Comparison of ENCODE assay signal across 23 cellular contexts in the genomic region with DNA sequence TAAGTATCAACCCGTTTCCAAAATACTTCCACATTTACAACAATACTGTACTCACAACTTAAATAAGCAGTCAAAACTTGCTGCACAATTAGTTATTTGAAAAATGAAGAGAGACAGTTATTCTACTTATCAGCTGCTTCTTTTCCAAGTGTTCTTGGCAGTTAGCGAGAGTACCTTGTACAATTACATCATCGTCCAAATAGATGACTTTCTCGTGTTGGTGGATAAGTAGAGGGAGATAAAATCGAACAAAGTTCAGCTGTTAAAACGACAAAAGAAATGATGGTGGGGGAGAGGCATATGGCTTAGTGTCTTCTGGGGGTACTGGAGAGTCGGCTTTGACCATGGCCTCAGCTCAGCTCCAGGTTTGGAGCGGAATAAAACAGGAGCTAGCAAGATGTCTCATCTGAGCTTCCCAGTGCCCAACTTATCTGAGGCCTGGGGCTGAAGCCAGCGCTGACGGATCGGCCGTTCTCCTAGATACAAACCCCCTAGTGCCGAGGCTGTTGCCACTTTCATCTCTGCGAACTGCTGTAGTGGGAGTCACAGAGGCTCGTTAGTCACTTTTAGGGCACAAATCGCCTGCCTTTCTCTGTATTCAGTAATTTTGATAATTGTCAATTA. TPM values are rescaled to one million over a fixed set of nuclear protein-coding genes. Genes with fewer than 3 reads are reported as not detected.
DNase-seq lines count a peak whose midpoint lies in the region; ATAC-seq and TF ChIP-seq lines count a peak whose summit lies in the region.
"Had no signal": no experiment of that assay in that cellular context is flagged by ENCODE, and none has a peak within 500 bp of the region (broad histone marks: within the 10 kb centered on the region; RNA-seq: fewer than 3 reads in every experiment).

No MANE protein-coding gene starts in this region.

- no peaks in the 10 kb centered on the region for H3K4me1 ChIP-seq in SK-N-SH (ENCODE audit: control insufficient read depth in 1 of 2, insufficient read depth in 2 of 2, low read depth in 1 of 2, low read length in 1 of 2)
- H3K4me1 ChIP-seq in heart right ventricle, result peaks cover 0 to 21% (median 0%) of the 10 kb centered on the region in 9 donors
- no peaks in the 10 kb centered on the region for H3K4me1 ChIP-seq in osteoblast (ENCODE audit: insufficient read depth, low read length)
- H3K4me1 ChIP-seq: foreskin keratinocyte, lower lobe of right lung, suprapubic skin had no signal

- CTCF ChIA-PET in SK-N-SH (lab: Yijun Ruan, JAX), result interaction anchor here (0.6 kb wide), 1 partner anchor 62 kb away, joined by 3 read pairs; no protein-coding TSS in a partner anchor

- H3K9ac ChIP-seq in SK-N-SH, result no peak overlapping the region

- H3K9me3 ChIP-seq in SK-N-SH (no peaks in the 10 kb centered on the region), heart right ventricle (no peaks in the 10 kb centered on the region), osteoblast (ENCODE audit: low read depth, low read length) (no peaks in the 10 kb centered on the region)
- H3K9me3 ChIP-seq: lower lobe of right lung, suprapubic skin had no signal

- intact Hi-C loops in heart right ventricle (cut with DNase I), result loop anchor here in 4 of 10 donors (5.0 to 10.0 kb wide), 2 partner anchors 60 to 67 kb away; a partner anchor contains a TSS

- H3K27me3 ChIP-seq in SK-N-SH (ENCODE audit: insufficient read depth), result no peaks in the 10 kb centered on the region
- H3K27me3 ChIP-seq in heart right ventricle, result peaks cover 0 to 4% (median 0%) of the 10 kb centered on the region in 7 donors
- H3K27me3 ChIP-seq in osteoblast (ENCODE audit: insufficient read depth, low read length), result no peaks in the 10 kb centered on the region
- H3K27me3 ChIP-seq: suprapubic skin had no signal

- no peak for TF ChIP-seq RAD21 in SK-N-SH (IDR thresholded peaks at IDR 0.05; ENCODE audit: low read length)

- no peak for DNase-seq in SK-N-SH
- peak; percentile 48 to 54 for DNase-seq in heart right ventricle
- peak; percentile 14 for DNase-seq in osteoblast (ENCODE audit: insufficient read length, low spot score, missing footprints)
- DNase-seq in NCI-H2196 treated with DMSO at 0.1 percent for 48 hours (lab: John Stamatoyannopoulos, UW; ENCODE audit: unreplicated experiment), result no peak
- no peak for DNase-seq in NCI-H1436 (lab: John Stamatoyannopoulos, UW)
- DNase-seq in activated CD8-positive, alpha-beta memory T cell treated with anti-CD3 and anti-CD28 coated beads, Interleukin-2, amount 50 U/mL, for 48 hours, result no peak
- DNase-seq: activated CD8-positive, alpha-beta T cell treated with anti-CD3 and anti-CD28 coated beads, Interleukin-2, amount 10 ng/mL, durations not matched to agents 7 days and 5 days; activated T-cell treated with anti-CD3 and anti-CD28 coated beads, Interleukin-2, amount 50 U/mL, for 24 hours; amniotic stem cell; CD8-positive, alpha-beta T cell; DMS153; foreskin keratinocyte; lower lobe of right lung; NCI-H1694; NCI-H2171 treated with DMSO at 0.1 percent for 48 hours; NCI-H526 treated with DMSO at 0.1 percent for 48 hours; nucleus accumbens; RPMI8226 had no signal

- TF ChIP-seq CTCF in SK-N-SH (IDR thresholded peaks at IDR 0.05) (no peak), heart right ventricle (IDR thresholded peaks at IDR 0.05) (no peak), osteoblast (IDR thresholded peaks at IDR 0.05; ENCODE audit: extremely low read depth, low read depth, low read length) (no peak)

- ATAC-seq in SK-N-SH treated with all-trans-retinoic acid at 6 μM for 48 hours (no peak), heart right ventricle (peak; percentile 70 to 92 (median 81)), HG03175 (IDR thresholded peaks at IDR 0.05; ENCODE audit: unreplicated experiment) (no peak)
- ATAC-seq: activated CD8-positive, alpha-beta T cell treated with anti-CD3 and anti-CD28 coated beads, Interleukin-2, amount 10 ng/mL, durations not matched to agents 7 days and 5 days; CD8-positive, alpha-beta T cell; foreskin keratinocyte; lower lobe of right lung; stimulated activated effector memory CD8-positive, alpha-beta T cell treated with anti-CD3 and anti-CD28 coated beads, Interleukin-12 subunit alpha, Interleukin-12 subunit beta, amount 100 ng/mL, for 72 hours had no signal

- no peak for TF ChIP-seq EP300 in SK-N-SH (IDR thresholded peaks at IDR 0.05; ENCODE audit: borderline replicate concordance in 1 of 2, low read depth in 1 of 2, low read length in 1 of 2)

- POLR2A ChIA-PET in SK-N-SH (lab: Yijun Ruan, JAX), result no interaction called here

- H3K36me3 ChIP-seq in SK-N-SH (replicated peaks in 1 of 2; ENCODE audit: control insufficient read depth in 1 of 2, insufficient read depth in 2 of 2, low read length in 1 of 2) (no peaks in the 10 kb centered on the region), heart right ventricle (peaks cover 0 to 3% (median 0%) of the 10 kb centered on the region in 9 donors), osteoblast (ENCODE audit: insufficient read depth, low read length) (no peaks in the 10 kb centered on the region)
- H3K36me3 ChIP-seq: lower lobe of right lung, suprapubic skin had no signal

- H3K27ac ChIP-seq in SK-N-SH (ENCODE audit: low read depth in 2 of 2, low read length in 1 of 2) (no peak overlapping the region), heart right ventricle (peak overlapping the region in 8 of 10 donors; percentile 27 to 76 (median 62)), osteoblast (ENCODE audit: low read depth, low read length) (no peak overlapping the region)
- H3K27ac ChIP-seq: 22Rv1, foreskin keratinocyte, lower lobe of right lung, suprapubic skin had no signal

- no peaks in the 10 kb centered on the region for H3F3A ChIP-seq in SK-N-SH (replicated peaks; ENCODE audit: insufficient read depth)

- H3K4me3 ChIP-seq in SK-N-SH (ENCODE audit: low read depth in 2 of 2, low read length in 1 of 2) (no peak overlapping the region), heart right ventricle (peak overlapping the region in 5 of 10 donors; percentile 1 to 19 (median 17)), osteoblast (ENCODE audit: insufficient read depth, low read length) (no peak overlapping the region)
- H3K4me3 ChIP-seq: lower lobe of right lung, suprapubic skin had no signal

- no peaks in the 10 kb centered on the region for H3K79me2 ChIP-seq in SK-N-SH (ENCODE audit: insufficient read depth)
- no peaks in the 10 kb centered on the region for H3K79me2 ChIP-seq in osteoblast (ENCODE audit: insufficient read depth, low read length)

- H3K4me2 ChIP-seq in SK-N-SH (no peak overlapping the region), osteoblast (ENCODE audit: insufficient read depth, low read length) (no peak overlapping the region)

- WGBS in SK-N-SH (ENCODE audit: low lambda C conversion rate), result 84% methylated on average over 15 of the region's 16 CpGs
- 29 to 38% methylated on average over 16 of the region's 16 CpGs for WGBS in heart right ventricle, 2 donors

- H4K20me1 ChIP-seq in SK-N-SH (ENCODE audit: insufficient read depth) (no peaks in the 10 kb centered on the region), osteoblast (ENCODE audit: insufficient read depth, low read length) (no peaks in the 10 kb centered on the region)

- no peak overlapping the region for H2AFZ ChIP-seq in SK-N-SH (ENCODE audit: low read depth)
- no peak overlapping the region for H2AFZ ChIP-seq in osteoblast (ENCODE audit: low read length)

- no peaks in the 10 kb centered on the region for H3K9me2 ChIP-seq in SK-N-SH

TF ChIP-seq in SK-N-SH treated with all-trans-retinoic acid at 6 μM for 48 hours, 23 proteins besides CTCF, POLR2A, EP300 and RAD21:
- TF ChIP-seq ISL1 (CRISPR knock-in tag; IDR thresholded peaks at IDR 0.05) (peak; percentile 19; the same call in 1 of the 2 replicates), OSR1 (CRISPR knock-in tag; IDR thresholded peaks at IDR 0.05) (no peak)

TF ChIP-seq in SK-N-SH, 30 proteins besides CTCF, POLR2A, EP300 and RAD21:
- TF ChIP-seq TCF12 (IDR thresholded peaks at IDR 0.05) (no peak), YY1 (IDR thresholded peaks at IDR 0.05; ENCODE audit: low read depth) (no peak), SIN3A (IDR thresholded peaks at IDR 0.05; ENCODE audit: borderline replicate concordance, low read depth, low read length) (no peak), MEF2A (IDR thresholded peaks at IDR 0.05; ENCODE audit: borderline replicate concordance, low read depth) (no peak), FOXM1 (IDR thresholded peaks at IDR 0.05; ENCODE audit: low read depth) (no peak), RFX5 (IDR thresholded peaks at IDR 0.05; ENCODE audit: low read length) (no peak)
- TF ChIP-seq, protein P1, sequence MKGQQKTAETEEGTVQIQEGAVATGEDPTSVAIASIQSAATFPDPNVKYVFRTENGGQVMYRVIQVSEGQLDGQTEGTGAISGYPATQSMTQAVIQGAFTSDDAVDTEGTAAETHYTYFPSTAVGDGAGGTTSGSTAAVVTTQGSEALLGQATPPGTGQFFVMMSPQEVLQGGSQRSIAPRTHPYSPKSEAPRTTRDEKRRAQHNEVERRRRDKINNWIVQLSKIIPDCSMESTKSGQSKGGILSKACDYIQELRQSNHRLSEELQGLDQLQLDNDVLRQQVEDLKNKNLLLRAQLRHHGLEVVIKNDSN (IDR thresholded peaks at IDR 0.05; ENCODE audit: borderline replicate concordance, low read depth), result no peak
- TF ChIP-seq, protein P2, sequence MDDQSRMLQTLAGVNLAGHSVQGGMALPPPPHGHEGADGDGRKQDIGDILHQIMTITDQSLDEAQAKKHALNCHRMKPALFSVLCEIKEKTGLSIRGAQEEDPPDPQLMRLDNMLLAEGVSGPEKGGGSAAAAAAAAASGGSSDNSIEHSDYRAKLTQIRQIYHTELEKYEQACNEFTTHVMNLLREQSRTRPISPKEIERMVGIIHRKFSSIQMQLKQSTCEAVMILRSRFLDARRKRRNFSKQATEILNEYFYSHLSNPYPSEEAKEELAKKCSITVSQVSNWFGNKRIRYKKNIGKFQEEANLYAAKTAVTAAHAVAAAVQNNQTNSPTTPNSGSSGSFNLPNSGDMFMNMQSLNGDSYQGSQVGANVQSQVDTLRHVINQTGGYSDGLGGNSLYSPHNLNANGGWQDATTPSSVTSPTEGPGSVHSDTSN (IDR thresholded peaks at IDR 0.05), result no peak

RNA-seq across cellular contexts. Expression of a gene that starts 31.7 kb away (rescaled TPM):
- 11.3 and 17.9 TPM in 2 replicates for polyA plus RNA-seq in SK-N-SH (2012; rRNA removed)
- polyA plus RNA-seq in SK-N-SH (2012; cell fraction: cytosol; rRNA removed), result 16.7 and 18.8 TPM in 2 replicates
- polyA plus RNA-seq in SK-N-SH (2012; cell fraction: nucleus; rRNA removed), result 9.1 and 20.7 TPM in 2 replicates
- total RNA-seq in heart right ventricle, result 10 to 100 TPM in 8 of 10 donors, 1 to 10 TPM in 2; 8.7 to 17.4 (median 11.7) TPM
- 10 to 100 TPM in 1 of 2 donors, 1 to 10 TPM in 1; 9.4 to 12.5 TPM for polyA plus RNA-seq in heart right ventricle
- total RNA-seq in osteoblast, result 20.9 and 23.2 TPM in 2 replicates

RNA-seq across cellular contexts. Expression of a gene that starts 52.6 kb away (rescaled TPM):
- 50.0 and 69.5 TPM in 2 replicates for polyA plus RNA-seq in SK-N-SH (2012; rRNA removed)
- 65.5 and 65.6 TPM in 2 replicates for polyA plus RNA-seq in SK-N-SH (2012; cell fraction: cytosol; rRNA removed)
- 28.7 and 58.5 TPM in 2 replicates for polyA plus RNA-seq in SK-N-SH (2012; cell fraction: nucleus; rRNA removed)
- 10 to 100 TPM in 2 of 10 donors, 1 to 10 TPM in 8; 3.5 to 16.0 (median 7.8) TPM for total RNA-seq in heart right ventricle
- 10 to 100 TPM in 1 of 2 donors, 1 to 10 TPM in 1; 3.8 to 10.2 TPM for polyA plus RNA-seq in heart right ventricle
- 52.5 and 62.2 TPM in 2 replicates for total RNA-seq in osteoblast
- total RNA-seq: activated CD8-positive, alpha-beta T cell treated with anti-CD3 and anti-CD28 coated beads, Interleukin-2, amount 10 ng/mL, durations not matched to agents 7 days and 5 days had no signal

Comparison
In these comparisons a context has a peak if more than half of its experiments do, and no peak if none do; other contexts are left out.
1. ATAC-seq: peak in heart right ventricle (8 of 8); none in SK-N-SH treated with all-trans-retinoic acid at 6 μM for 48 hours (single experiment) and HG03175 (single experiment).
2. DNase-seq: peak in heart right ventricle (2 of 2) and osteoblast (single experiment); none in SK-N-SH (single experiment), NCI-H2196 treated with DMSO at 0.1 percent for 48 hours (single experiment), NCI-H1436 (single experiment) and activated CD8-positive, alpha-beta memory T cell treated with anti-CD3 and anti-CD28 coated beads, Interleukin-2, amount 50 U/mL, for 48 hours (single experiment).
3. H3K27ac ChIP-seq: peak in heart right ventricle (8 of 10); none in SK-N-SH (0 of 2) and osteoblast (single experiment).